Comparison of ENCODE assay signal across 1 cellular context in genomic region chr3:122515020-122515468, GRCh38.
A peak's percentile ranks its signal among the peaks of the same experiment; 100 is the strongest.
TF ChIP-seq lines count a peak whose summit lies in the region.

No MANE protein-coding gene starts in this region.

TF ChIP-seq in GM12878, 131 proteins besides CTCF, POLR2A, EP300 and RAD21:
- TF ChIP-seq MLLT1 (IDR thresholded peaks at IDR 0.05) (peak; percentile 92), MTA3 (IDR thresholded peaks at IDR 0.05; ENCODE audit: borderline replicate concordance, low read length) (no peak), YBX1 (IDR thresholded peaks at IDR 0.05) (no peak), RB1 (IDR thresholded peaks at IDR 0.05; ENCODE audit: borderline replicate concordance) (0 out of 2 replicates have a peak, but pooled peaks have one; percentile 16), IKZF1 (conservative IDR thresholded peaks at IDR 0.05) (peak; percentile 73; the same call in 1 of the 2 replicates), ZNF24 (IDR thresholded peaks at IDR 0.05) (peak; percentile 71; the same call in 1 of the 2 replicates), EZH2 (IDR thresholded peaks at IDR 0.05; ENCODE audit: borderline replicate concordance, control insufficient read depth, low read depth, low read length) (no peak), MYB (IDR thresholded peaks at IDR 0.05; ENCODE audit: borderline replicate concordance, low read depth, low read length) (0 out of 2 replicates have a peak, but pooled peaks have one; percentile 3), KLF5 (IDR thresholded peaks at IDR 0.05; ENCODE audit: partially characterized antibody) (peak; percentile 10)
TF ChIP-seq in GM12878: peak in this region for 6.
